In the genomic region with DNA sequence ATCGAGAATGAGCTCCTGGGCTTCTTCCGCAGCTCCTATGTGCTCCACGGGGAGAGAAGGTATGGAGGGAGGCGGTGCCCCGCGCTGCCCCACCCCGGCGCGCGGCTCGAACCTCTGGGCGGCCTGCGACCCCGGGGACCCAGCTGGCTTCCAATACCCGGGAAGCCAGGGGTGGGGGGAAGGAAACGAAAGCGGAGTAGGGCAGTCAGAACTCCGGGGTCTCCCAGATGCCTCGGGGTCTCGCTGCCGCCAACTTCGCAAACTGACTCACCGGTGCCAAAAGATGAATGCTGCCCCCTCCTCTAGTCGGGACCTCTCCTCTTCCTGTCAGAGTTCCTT, we compare ENCODE assay signal across 8 cellular contexts. TPM values are rescaled to one million over a fixed set of nuclear protein-coding genes. Genes with fewer than 3 reads are reported as not detected.
DNase-seq lines count a peak whose midpoint lies in the region; ATAC-seq and TF ChIP-seq lines count a peak whose summit lies in the region.

No MANE protein-coding gene starts in this region.

- H3K4me1 ChIP-seq in left lung (peaks cover 10 to 22% of the 10 kb centered on the region in 2 donors), subcutaneous abdominal adipose tissue (ENCODE audit: control insufficient read depth in 5 of 5, insufficient read depth in 5 of 5, low read length in 5 of 5) (peaks cover 0 to 47% (median 42%) of the 10 kb centered on the region in 5 donors)

- H3K27ac Mint-ChIP-seq in dendritic cell treated with granulocyte-macrophage colony-stimulating factor and Interleukin-4, amounts not matched to agents 40 ng/mL and 50 ng/mL, for 4 days: no peak overlapping the region

- H3K4me1 Mint-ChIP-seq in dendritic cell treated with granulocyte-macrophage colony-stimulating factor and Interleukin-4, amounts not matched to agents 40 ng/mL and 50 ng/mL, for 4 days (ENCODE audit: low read depth): peaks cover 35% of the 10 kb centered on the region

- no peak for ATAC-seq in left lung

- peaks cover 56% of the 10 kb centered on the region for H3K27me3 Mint-ChIP-seq in dendritic cell treated with granulocyte-macrophage colony-stimulating factor and Interleukin-4, amounts not matched to agents 40 ng/mL and 50 ng/mL, for 4 days

- intact Hi-C loops in dendritic cell treated with granulocyte-macrophage colony-stimulating factor and Interleukin-4, amounts not matched to agents 40 ng/mL and 50 ng/mL, for 4 days (cut with micrococcal nuclease): no loop called here
- intact Hi-C loops in left lung (cut with DNase I): no loop called here

- H3K9me3 Mint-ChIP-seq in dendritic cell treated with granulocyte-macrophage colony-stimulating factor and Interleukin-4, amounts not matched to agents 40 ng/mL and 50 ng/mL, for 4 days: no peaks in the 10 kb centered on the region

- H3K9ac ChIP-seq in subcutaneous abdominal adipose tissue (ENCODE audit: low read length in 5 of 5): peak overlapping the region; percentile 22 to 93 (median 76)

- peak overlapping the region; percentile 77 for H3K4me3 Mint-ChIP-seq in dendritic cell treated with granulocyte-macrophage colony-stimulating factor and Interleukin-4, amounts not matched to agents 40 ng/mL and 50 ng/mL, for 4 days

- H3K4me3 ChIP-seq in left lung (peak overlapping the region; percentile 49 to 51), subcutaneous abdominal adipose tissue (ENCODE audit: low read depth in 1 of 5, low read length in 5 of 5) (peak overlapping the region; percentile 71 to 97 (median 86))

- H3K27me3 ChIP-seq in left lung (peaks cover 37 to 91% of the 10 kb centered on the region in 2 donors), subcutaneous abdominal adipose tissue (ENCODE audit: control insufficient read depth in 5 of 5, insufficient read depth in 4 of 5, low read length in 5 of 5) (peaks cover 0 to 24% (median 7%) of the 10 kb centered on the region in 5 donors)

- H3K36me3 Mint-ChIP-seq in dendritic cell treated with granulocyte-macrophage colony-stimulating factor and Interleukin-4, amounts not matched to agents 40 ng/mL and 50 ng/mL, for 4 days (ENCODE audit: low read depth): no peaks in the 10 kb centered on the region

- peak; percentile 39 for DNase-seq in HT1080 (ENCODE audit: low read depth)
- DNase-seq in left lung: peak in 1 of 2 donors; percentile 53
- no peak for DNase-seq in SHP77 (lab: John Stamatoyannopoulos, UW)
- no peak for DNase-seq in NCI-H526 (lab: John Stamatoyannopoulos, UW)
- no peak for DNase-seq in COR-L47 (lab: John Stamatoyannopoulos, UW)
- no peak for DNase-seq in activated CD4-positive, alpha-beta T cell treated with anti-CD3 and anti-CD28 coated beads for 1 hour

- TF ChIP-seq CTCF in left lung (IDR thresholded peaks at IDR 0.05): no peak

- no peaks in the 10 kb centered on the region for H3K9me3 ChIP-seq in left lung
- H3K9me3 ChIP-seq in subcutaneous abdominal adipose tissue (ENCODE audit: control insufficient read depth in 5 of 5, low read length in 5 of 5): no peaks in the 10 kb centered on the region

- no peaks in the 10 kb centered on the region for H3K36me3 ChIP-seq in left lung
- H3K36me3 ChIP-seq in subcutaneous abdominal adipose tissue (ENCODE audit: control insufficient read depth in 5 of 5, insufficient read depth in 5 of 5, low read length in 5 of 5): peaks cover 0 to 6% (median 0%) of the 10 kb centered on the region in 5 donors

- H3K27ac ChIP-seq in left lung: no peak overlapping the region
- H3K27ac ChIP-seq in subcutaneous abdominal adipose tissue (ENCODE audit: low read depth, low read length): peak overlapping the region; percentile 93

RNA-seq across cellular contexts. Expression of gene TRHDE, which starts 1.3 kb away (rescaled TPM):
- 18.2 and 34.7 TPM in 2 replicates for total RNA-seq in HT1080 (2014; rRNA removed; shearing (Covaris generic))
- polyA plus RNA-seq in HT1080 (2015; cell fraction: cytosol; rRNA removed): 10.1 and 12.9 TPM in 2 replicates
- 38.9 and 39.7 TPM in 2 replicates for polyA plus RNA-seq in HT1080 (2015; cell fraction: nucleus; rRNA removed)
- 1 to 10 TPM in 1 of 2 donors, under 1 TPM in 1; 0.87 to 4.3 TPM for total RNA-seq in left lung
